Comparison of ENCODE assay signal across 16 cellular contexts in the genomic region with DNA sequence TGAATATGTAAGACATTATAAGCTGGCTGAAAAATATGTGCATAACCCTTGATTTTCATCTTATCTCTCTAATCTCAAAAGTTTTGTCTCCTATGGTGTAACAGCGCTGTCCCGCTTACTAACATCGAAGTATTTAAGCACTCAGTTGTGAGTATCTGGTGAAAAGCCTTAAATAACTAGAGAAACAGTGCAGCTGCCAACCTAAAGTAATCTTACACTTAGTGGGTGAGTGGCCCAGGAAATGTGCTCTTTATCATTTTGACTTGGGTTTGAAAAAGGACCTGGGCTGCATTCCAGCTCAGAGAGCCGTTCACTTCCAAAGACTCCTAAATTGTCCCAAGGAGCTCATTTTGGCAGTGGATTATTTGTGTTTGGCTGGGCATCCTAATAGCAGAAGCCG.
A peak's percentile ranks its signal among the peaks of the same experiment; 100 is the strongest.
DNase-seq lines count a peak whose midpoint lies in the region; ATAC-seq lines count a peak whose summit lies in the region.
"Had no signal": no experiment of that assay in that cellular context is flagged by ENCODE, and none has a peak within 500 bp of the region (broad histone marks: within the 10 kb centered on the region; RNA-seq: fewer than 3 reads in every experiment).

No MANE protein-coding gene starts in this region.

- ATAC-seq in GM18498 (IDR thresholded peaks at IDR 0.05; ENCODE audit: unreplicated experiment) (no peak), HG02840 (IDR thresholded peaks at IDR 0.05; ENCODE audit: low FRiP score, unreplicated experiment) (no peak)
- ATAC-seq: psoas muscle had no signal

- peak; percentile 37 for DNase-seq in Ammon's horn (ENCODE audit: low spot score)
- peak; percentile 6 for DNase-seq in NCI-H1105 (lab: John Stamatoyannopoulos, UW)
- DNase-seq in astrocyte of the hippocampus (ENCODE audit: low read depth, low spot score) = peak; percentile 65
- DNase-seq in midbrain (lab: John Stamatoyannopoulos, UW) = peak; percentile 38
- no peak for DNase-seq in islet precursor cell
- DNase-seq in stimulated activated CD4-positive, alpha-beta T cell treated with anti-CD3 and anti-CD28 coated beads, Interleukin-12 subunit alpha, Interleukin-12 subunit beta, amount 100 ng/mL, for 4 hours = no peak
- DNase-seq: activated CD4-positive, alpha-beta memory T cell treated with anti-CD3 and anti-CD28 coated beads, Interleukin-2, amount 10 ng/mL, durations not matched to agents 7 days and 5 days; activated naive CD4-positive, alpha-beta T cell treated with anti-CD3 and anti-CD28 coated beads for 36 hours; CD4-positive, alpha-beta memory T cell; NCI-H1694 treated with DMSO at 0.1 percent for 48 hours; NCI-H526; psoas muscle; T-helper 2 cell; WERI-Rb-1 had no signal

Comparison
In these comparisons a context has a peak if more than half of its experiments do, and no peak if none do; other contexts are left out.
1. DNase-seq: peak in Ammon's horn (single experiment), NCI-H1105 (single experiment), astrocyte of the hippocampus (single experiment) and midbrain (single experiment); none in islet precursor cell (single experiment) and stimulated activated CD4-positive, alpha-beta T cell treated with anti-CD3 and anti-CD28 coated beads, Interleukin-12 subunit alpha, Interleukin-12 subunit beta, amount 100 ng/mL, for 4 hours (single experiment).